Comparison of ENCODE assay signal across 12 cellular contexts in genomic region chr11:12052676-12053605, GRCh38. TPM values are rescaled to one million over a fixed set of nuclear protein-coding genes. Genes with fewer than 3 reads are reported as not detected.
DNase-seq lines count a peak whose midpoint lies in the region; ATAC-seq, FAIRE-seq and TF ChIP-seq lines count a peak whose summit lies in the region.
"Had no signal": no experiment of that assay in that cellular context is flagged by ENCODE, and none has a peak within 500 bp of the region (broad histone marks: within the 10 kb centered on the region; RNA-seq: fewer than 3 reads in every experiment).

No MANE protein-coding gene starts in this region.

- H3K4me3 Mint-ChIP-seq in T-helper 2 cell treated with Interferon-gamma antibody and Interleukin-4, amounts not matched to agents 5 μg/mL and 100 μg/mL, for 36 hours, result no peak overlapping the region
- H3K4me3 Mint-ChIP-seq: CD8-positive, alpha-beta T cell had no signal

- TF ChIP-seq CTCF in fibroblast of the aortic adventitia (IDR thresholded peaks at IDR 0.05; ENCODE audit: insufficient read depth, low read length), result peak; percentile 10

- H3K27me3 Mint-ChIP-seq in T-helper 2 cell treated with Interferon-gamma antibody and Interleukin-4, amounts not matched to agents 5 μg/mL and 100 μg/mL, for 36 hours (ENCODE audit: low read depth), result no peaks in the 10 kb centered on the region

- no peak for FAIRE-seq in HTR-8/SVneo (lab: Jason Lieb, UNC)
- FAIRE-seq: astrocyte had no signal

- H3K36me3 Mint-ChIP-seq in T-helper 2 cell treated with Interferon-gamma antibody and Interleukin-4, amounts not matched to agents 5 μg/mL and 100 μg/mL, for 36 hours (ENCODE audit: low read depth), result no peaks in the 10 kb centered on the region
- H3K36me3 Mint-ChIP-seq: CD8-positive, alpha-beta T cell had no signal

- in situ Hi-C loops in SK-MEL-5 (cut with HindIII; ENCODE audit: low pct_unique_long_range_greater_than_20kb, low sequenced_read_pairs), result no loop called here

- peak; percentile 22 for DNase-seq in stimulated activated CD4-positive, alpha-beta T cell treated with anti-CD3 and anti-CD28 coated beads, Interleukin-1b, Interleukin-23, amount 100 ng/mL, for 48 hours
- no peak for DNase-seq in stimulated activated CD4-positive, alpha-beta T cell treated with anti-CD3 and anti-CD28 coated beads, Interleukin-4, amount 100 ng/mL, for 4 hours
- DNase-seq in SK-MEL-5 (ENCODE audit: low read depth, low spot score), result peak; percentile 13
- no peak for DNase-seq in fibroblast of the aortic adventitia (ENCODE audit: low read depth)
- DNase-seq in HTR-8/SVneo (ENCODE audit: insufficient read length, low spot score), result no peak
- DNase-seq in AG08395 (ENCODE audit: low spot score), result no peak
- no peak for DNase-seq in T-helper 2 cell treated with Interferon-gamma antibody and Interleukin-4, amounts not matched to agents 5 μg/mL and 100 μg/mL, for 36 hours (ENCODE audit: low spot score)
- DNase-seq: PC-9, transverse colon had no signal

- H3K27ac Mint-ChIP-seq in T-helper 2 cell treated with Interferon-gamma antibody and Interleukin-4, amounts not matched to agents 5 μg/mL and 100 μg/mL, for 36 hours, result no peak overlapping the region
- H3K27ac Mint-ChIP-seq: CD8-positive, alpha-beta T cell had no signal

- H3K9me3 Mint-ChIP-seq in T-helper 2 cell treated with Interferon-gamma antibody and Interleukin-4, amounts not matched to agents 5 μg/mL and 100 μg/mL, for 36 hours, result no peaks in the 10 kb centered on the region
- H3K9me3 Mint-ChIP-seq: CD8-positive, alpha-beta T cell had no signal

- no peak for ATAC-seq in HG03139 (IDR thresholded peaks at IDR 0.05; ENCODE audit: unreplicated experiment)
- ATAC-seq: CD8-positive, alpha-beta T cell had no signal

- H3K4me1 Mint-ChIP-seq in T-helper 2 cell treated with Interferon-gamma antibody and Interleukin-4, amounts not matched to agents 5 μg/mL and 100 μg/mL, for 36 hours (ENCODE audit: low read depth), result peaks cover 11% of the 10 kb centered on the region

- H3K4me3 ChIP-seq in fibroblast of the aortic adventitia (ENCODE audit: low read depth, low read length), result no peak overlapping the region
- H3K4me3 ChIP-seq: PC-9, transverse colon had no signal

RNA-seq across cellular contexts. Expression of gene DKK3, which starts 44.5 kb away (rescaled TPM):
- 1.1 and 3.1 TPM in 2 replicates for total RNA-seq in SK-MEL-5 (2014; rRNA removed; shearing (Covaris generic))
- 1.8 and 2.0 TPM in 2 replicates for polyA plus RNA-seq in SK-MEL-5 (2015; cell fraction: cytosol; rRNA removed)
- 0.68 and 1.6 TPM in 2 replicates for polyA plus RNA-seq in SK-MEL-5 (2015; cell fraction: nucleus; rRNA removed)
- 94.3 and 334 TPM in 2 replicates for total RNA-seq in fibroblast of the aortic adventitia (ENCODE audit: low replicate concordance)

RNA-seq across cellular contexts. Expression of gene MICAL2, which starts 57.4 kb away (rescaled TPM):
- 1.2 and 2.3 TPM in 2 replicates for total RNA-seq in SK-MEL-5 (2014; rRNA removed; shearing (Covaris generic))
- polyA plus RNA-seq in SK-MEL-5 (2015; cell fraction: cytosol; rRNA removed), result 2.4 and 3.3 TPM in 2 replicates
- polyA plus RNA-seq in SK-MEL-5 (2015; cell fraction: nucleus; rRNA removed), result 0.72 and 1.1 TPM in 2 replicates
- total RNA-seq in fibroblast of the aortic adventitia (ENCODE audit: low replicate concordance), result 31.9 and 146 TPM in 2 replicates

Comparison
In these comparisons a context has a peak if more than half of its experiments do, and no peak if none do; other contexts are left out.
1. DNase-seq: peak in stimulated activated CD4-positive, alpha-beta T cell treated with anti-CD3 and anti-CD28 coated beads, Interleukin-1b, Interleukin-23, amount 100 ng/mL, for 48 hours (single experiment) and SK-MEL-5 (single experiment); none in stimulated activated CD4-positive, alpha-beta T cell treated with anti-CD3 and anti-CD28 coated beads, Interleukin-4, amount 100 ng/mL, for 4 hours (0 of 2), fibroblast of the aortic adventitia (single experiment), HTR-8/SVneo (single experiment), AG08395 (single experiment) and T-helper 2 cell treated with Interferon-gamma antibody and Interleukin-4, amounts not matched to agents 5 μg/mL and 100 μg/mL, for 36 hours (single experiment).
2. RNA of gene DKK3, which starts 44.5 kb away (total RNA-seq): 94.3 to 334 TPM in fibroblast of the aortic adventitia; 1.1 to 3.1 TPM in SK-MEL-5; every median in the first group is over 10 times any median in the second.
3. RNA of gene MICAL2, which starts 57.4 kb away (total RNA-seq): 31.9 to 146 TPM in fibroblast of the aortic adventitia; 1.2 to 2.3 TPM in SK-MEL-5; every median in the first group is over 10 times any median in the second.